In the genomic region with DNA sequence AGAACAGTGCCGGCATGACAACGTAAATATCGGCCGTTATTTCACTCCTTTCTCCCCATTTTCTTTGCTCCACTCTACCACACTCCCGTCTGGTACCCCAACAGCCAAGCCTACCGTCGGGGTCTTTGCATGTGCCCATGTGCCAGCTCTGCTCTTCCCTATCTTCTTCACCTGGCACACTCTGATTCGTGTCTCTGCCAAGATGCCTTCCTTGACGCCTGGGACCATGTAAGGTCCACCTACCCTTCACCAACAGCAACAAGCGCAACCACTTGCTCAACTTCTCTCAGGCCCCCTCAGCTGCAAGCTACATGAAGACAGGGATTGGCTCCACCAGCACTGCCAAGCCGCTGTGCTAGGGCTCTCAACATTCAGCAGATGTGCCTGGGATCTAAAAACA, we compare ENCODE assay signal across 3 cellular contexts.
TF ChIP-seq lines count a peak whose summit lies in the region.

No MANE protein-coding gene starts in this region.

TF ChIP-seq in SK-N-SH, 30 proteins besides CTCF, POLR2A, EP300 and RAD21:
- TF ChIP-seq FOXJ3 (CRISPR knock-in tag; IDR thresholded peaks at IDR 0.05): no peak
TF ChIP-seq in SK-N-SH: peak in this region for 0.

TF ChIP-seq in SK-N-SH treated with all-trans-retinoic acid at 6 μM for 48 hours, 23 proteins besides CTCF, POLR2A, EP300 and RAD21:
- no peak for TF ChIP-seq ZNF565 (CRISPR knock-in tag; conservative IDR thresholded peaks at IDR 0.05; ENCODE audit: low read depth)
- TF ChIP-seq ZFP3 (CRISPR knock-in tag; IDR thresholded peaks at IDR 0.05): no peak
- no peak for TF ChIP-seq ESRRG (CRISPR knock-in tag; IDR thresholded peaks at IDR 0.05)
- no peak for TF ChIP-seq BACH2 (CRISPR knock-in tag; IDR thresholded peaks at IDR 0.05; ENCODE audit: borderline replicate concordance)
- no peak for TF ChIP-seq PPARA (CRISPR knock-in tag; IDR thresholded peaks at IDR 0.05; ENCODE audit: borderline replicate concordance)
- no peak for TF ChIP-seq ZFP30 (CRISPR knock-in tag; IDR thresholded peaks at IDR 0.05)
- TF ChIP-seq TCF4 (CRISPR knock-in tag; IDR thresholded peaks at IDR 0.05; ENCODE audit: borderline replicate concordance): no peak
- no peak for TF ChIP-seq RARB (CRISPR knock-in tag; IDR thresholded peaks at IDR 0.05)
- TF ChIP-seq ISL1 (CRISPR knock-in tag; IDR thresholded peaks at IDR 0.05): no peak

TF ChIP-seq in H1, 55 proteins besides CTCF, POLR2A, EP300 and RAD21:
- no peak for TF ChIP-seq CEBPB (IDR thresholded peaks at IDR 0.05; ENCODE audit: low read depth, low read length)
- no peak for TF ChIP-seq TBP (IDR thresholded peaks at IDR 0.05; ENCODE audit: low read depth, low read length)
- TF ChIP-seq SIX5 (IDR thresholded peaks at IDR 0.05; ENCODE audit: low read depth, low read length): no peak
- TF ChIP-seq USF2 (IDR thresholded peaks at IDR 0.05; ENCODE audit: low read length): no peak
- no peak for TF ChIP-seq SIRT6 (IDR thresholded peaks at IDR 0.05; ENCODE audit: low read length)
- no peak for TF ChIP-seq RFX5 (IDR thresholded peaks at IDR 0.05; ENCODE audit: borderline replicate concordance, low read depth, low read length)
- no peak for TF ChIP-seq POLR2AphosphoS5 (IDR thresholded peaks at IDR 0.05; ENCODE audit: low read depth, low read length)
- TF ChIP-seq YY1 (IDR thresholded peaks at IDR 0.05; ENCODE audit: low read depth, low read length): no peak
- no peak for TF ChIP-seq SIN3A (conservative IDR thresholded peaks at IDR 0.05 in 1 of 2, IDR thresholded peaks at IDR 0.05 in 1 of 2; ENCODE audit: low read depth in 1 of 2, low read length in 2 of 2)
- TF ChIP-seq TCF12 (IDR thresholded peaks at IDR 0.05; ENCODE audit: low read depth, low read length): no peak
- TF ChIP-seq SP1 (IDR thresholded peaks at IDR 0.05; ENCODE audit: low read depth, low read length): no peak
